Comparison of ENCODE assay signal across 8 cellular contexts in the genomic region with DNA sequence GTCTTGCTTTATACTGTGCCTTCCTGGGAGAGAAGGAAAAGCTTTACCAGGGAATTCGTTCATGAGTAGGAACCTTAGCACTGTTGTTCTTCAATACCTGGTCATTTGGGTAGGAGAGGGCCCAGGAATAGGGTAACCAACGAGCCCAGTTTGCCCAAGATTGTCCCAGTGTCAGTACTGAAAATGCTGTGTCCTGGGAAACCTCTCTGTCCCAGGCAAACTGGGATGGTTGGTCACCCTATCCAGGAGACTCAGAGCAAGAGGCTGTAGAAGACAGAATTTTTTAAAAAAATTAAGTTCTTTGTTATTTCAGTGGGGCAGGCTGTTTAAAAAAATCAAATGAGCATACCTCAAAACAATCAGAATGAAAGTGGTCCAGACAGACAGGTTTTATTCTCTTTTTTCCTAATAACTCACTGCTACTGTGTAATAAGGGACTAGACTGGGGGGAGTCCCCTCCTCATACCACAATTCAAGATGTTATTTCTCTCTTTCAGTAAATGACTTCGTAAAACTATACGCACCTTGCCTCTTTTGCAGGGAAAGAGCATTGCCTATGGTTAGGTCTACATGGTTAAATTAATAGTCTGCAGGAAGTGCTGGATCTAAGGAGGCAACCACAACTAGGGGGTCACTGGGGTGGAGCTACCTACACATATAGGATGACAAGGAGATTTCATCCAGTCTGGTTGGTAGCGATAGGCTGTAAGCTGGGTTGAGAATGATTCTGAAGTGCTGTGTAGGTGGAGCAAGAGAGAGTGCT. TPM values are rescaled to one million over a fixed set of nuclear protein-coding genes. Genes with fewer than 3 reads are reported as not detected.
DNase-seq lines count a peak whose midpoint lies in the region; ATAC-seq, FAIRE-seq and TF ChIP-seq lines count a peak whose summit lies in the region.

No MANE protein-coding gene starts in this region.

- intact Hi-C loops in vagina (cut with DNase I), result no loop called here
- intact Hi-C loops in aorta (cut with DNase I), result loop anchor here in 1 of 2 donors (5.0 kb wide), 1 partner anchor 201 kb away; no protein-coding TSS in a partner anchor

- 92 to 94% methylated on average over 5 of the region's 5 CpGs for WGBS in aorta, 2 donors

- DNase-seq in GM06990 (ENCODE audit: extremely low read depth, insufficient read length) (peak; percentile 60), GM20000 (ENCODE audit: low spot score) (peak; percentile 37), caudate nucleus (lab: John Stamatoyannopoulos, UW) (peak in 4 of 61 donors; percentile 24 to 50 (median 38)), vagina (ENCODE audit: extremely low spot score in 2 of 2) (no peak), aorta (no peak), DMS 273 (lab: John Stamatoyannopoulos, UW; ENCODE audit: unreplicated experiment) (no peak), frontal cortex (ENCODE audit: low spot score in 2 of 2) (no peak)

- H3K4me3 ChIP-seq in GM06990 (replicated peaks; ENCODE audit: low read depth, low read length) (peak overlapping the region; percentile 10), vagina (no peak overlapping the region), aorta (ENCODE audit: low read length in 2 of 2) (no peak overlapping the region)

- TF ChIP-seq POLR2A in vagina (IDR thresholded peaks at IDR 0.05), result no peak

- H3K4me1 ChIP-seq in vagina (peaks cover 27% of the 10 kb centered on the region), aorta (ENCODE audit: control insufficient read depth in 1 of 2, insufficient read depth in 2 of 2, low read length in 2 of 2) (peaks cover 0 to 10% of the 10 kb centered on the region in 2 donors)

- H3K36me3 ChIP-seq in GM06990 (ENCODE audit: control insufficient read depth, insufficient read depth, low read length), result no peaks in the 10 kb centered on the region; the same call in 1 of the 2 replicates
- no peaks in the 10 kb centered on the region for H3K36me3 ChIP-seq in vagina
- no peaks in the 10 kb centered on the region for H3K36me3 ChIP-seq in aorta (ENCODE audit: control insufficient read depth in 1 of 2, insufficient read depth in 2 of 2, low read length in 1 of 2)

- H3K9me3 ChIP-seq in vagina (no peaks in the 10 kb centered on the region), aorta (ENCODE audit: control insufficient read depth, low read length) (no peaks in the 10 kb centered on the region)

- H3K27ac ChIP-seq in caudate nucleus (ENCODE audit: low read depth, low read length), result peak overlapping the region; percentile 18
- H3K27ac ChIP-seq in vagina, result no peak overlapping the region
- H3K27ac ChIP-seq in aorta (ENCODE audit: low read depth in 1 of 2, low read length in 2 of 2), result no peak overlapping the region

- TF ChIP-seq CTCF in GM06990 (IDR thresholded peaks at IDR 0.05; ENCODE audit: insufficient read depth, low read length, poor library complexity, severe bottlenecking) (no peak), GM20000 (IDR thresholded peaks at IDR 0.05; ENCODE audit: extremely low read depth, missing control alignments) (no peak), vagina (IDR thresholded peaks at IDR 0.05) (no peak)

- ATAC-seq in HG03442 (IDR thresholded peaks at IDR 0.05; ENCODE audit: unreplicated experiment) (peak; percentile 56), aorta (ENCODE audit: low FRiP score) (no peak)

- H3K27me3 ChIP-seq in GM06990 (replicated peaks; ENCODE audit: control insufficient read depth, insufficient read depth, low read length), result no peaks in the 10 kb centered on the region
- H3K27me3 ChIP-seq in vagina, result no peaks in the 10 kb centered on the region
- no peaks in the 10 kb centered on the region for H3K27me3 ChIP-seq in aorta (ENCODE audit: control insufficient read depth in 1 of 2, insufficient read depth in 2 of 2, low read length in 1 of 2)

- FAIRE-seq in frontal cortex (lab: Jason Lieb, UNC), result no peak

RNA-seq across cellular contexts. Expression of gene FAM133B, which starts 41.1 kb away (rescaled TPM):
- total RNA-seq in vagina, result 22.3 TPM
- total RNA-seq in aorta, result 10 to 100 TPM; 26.9 to 27.4 TPM
- 10 to 100 TPM; 12.3 to 19.9 TPM for polyA plus RNA-seq in aorta
- total RNA-seq in frontal cortex, result 20.8 TPM

Comparison
In these comparisons a context has a peak if more than half of its experiments do, and no peak if none do; other contexts are left out.
1. DNase-seq: peak in GM06990 (single experiment) and GM20000 (single experiment); none in vagina (0 of 2), aorta (0 of 2), DMS 273 (single experiment) and frontal cortex (0 of 2).